8 cellular contexts compared by ENCODE assay signal in the genomic region with DNA sequence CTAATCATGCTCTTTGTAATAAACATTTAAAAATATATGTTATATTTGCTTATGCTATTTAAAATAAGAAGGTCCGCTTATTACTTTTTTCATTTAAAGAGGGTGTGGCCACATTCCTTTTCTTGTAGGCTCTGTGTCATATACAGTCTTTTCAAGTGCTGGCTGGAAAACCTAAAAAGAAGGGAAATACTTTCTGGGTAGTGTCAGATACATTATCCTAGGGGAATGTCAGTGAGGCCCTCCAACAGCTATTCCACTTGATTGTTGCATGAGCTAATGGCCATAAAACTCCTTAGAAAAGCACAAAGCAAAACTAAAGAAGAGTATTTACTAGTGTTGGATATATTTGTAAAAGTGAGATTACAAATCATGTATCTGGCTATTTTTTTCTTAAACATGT. TPM values are rescaled to one million over a fixed set of nuclear protein-coding genes. Genes with fewer than 3 reads are reported as not detected.
DNase-seq lines count a peak whose midpoint lies in the region; ATAC-seq and TF ChIP-seq lines count a peak whose summit lies in the region.

No MANE protein-coding gene starts in this region.

- no peaks in the 10 kb centered on the region for H3K9me3 Mint-ChIP-seq in dendritic cell treated with granulocyte-macrophage colony-stimulating factor and Interleukin-4, amounts not matched to agents 40 ng/mL and 50 ng/mL, for 4 days

- H3K27me3 Mint-ChIP-seq in dendritic cell treated with granulocyte-macrophage colony-stimulating factor and Interleukin-4, amounts not matched to agents 40 ng/mL and 50 ng/mL, for 4 days = no peaks in the 10 kb centered on the region

- peaks cover 30% of the 10 kb centered on the region for H3K36me3 Mint-ChIP-seq in dendritic cell treated with granulocyte-macrophage colony-stimulating factor and Interleukin-4, amounts not matched to agents 40 ng/mL and 50 ng/mL, for 4 days (ENCODE audit: low read depth)

- H3K27ac Mint-ChIP-seq in dendritic cell treated with granulocyte-macrophage colony-stimulating factor and Interleukin-4, amounts not matched to agents 40 ng/mL and 50 ng/mL, for 4 days = peak overlapping the region; percentile 82

- ATAC-seq in HG03457 (IDR thresholded peaks at IDR 0.05; ENCODE audit: unreplicated experiment) (no peak), HG02642 (IDR thresholded peaks at IDR 0.05; ENCODE audit: poor library complexity, unreplicated experiment) (no peak)

- H3K4me3 ChIP-seq in AG09309 (ENCODE audit: control insufficient read depth, low read depth, low read length) (peak overlapping the region; percentile 62), NB4 (ENCODE audit: low read depth, low read length) (peak overlapping the region; percentile 78)

- peaks cover 47% of the 10 kb centered on the region for H3K4me1 Mint-ChIP-seq in dendritic cell treated with granulocyte-macrophage colony-stimulating factor and Interleukin-4, amounts not matched to agents 40 ng/mL and 50 ng/mL, for 4 days (ENCODE audit: low read depth)

- DNase-seq in AG09309 (ENCODE audit: low read depth) = no peak
- DNase-seq in NB4 (ENCODE audit: low read depth) = no peak
- DNase-seq in myocyte (ENCODE audit: low read depth) = peak; percentile 55
- no peak for DNase-seq in SKM-1 treated with dmso at 0.1 percent for 144 hours (lab: John Stamatoyannopoulos, UW; ENCODE audit: unreplicated experiment)
- DNase-seq in activated CD4-positive, CD25-positive, alpha-beta regulatory T cell treated with anti-CD3 and anti-CD28 coated beads, Interleukin-2, amount 50 U/mL, for 72 hours = no peak

- H3K4me3 Mint-ChIP-seq in dendritic cell treated with granulocyte-macrophage colony-stimulating factor and Interleukin-4, amounts not matched to agents 40 ng/mL and 50 ng/mL, for 4 days = peak overlapping the region; percentile 77

- intact Hi-C loops in dendritic cell treated with granulocyte-macrophage colony-stimulating factor and Interleukin-4, amounts not matched to agents 40 ng/mL and 50 ng/mL, for 4 days (cut with micrococcal nuclease) = loop anchor here (5.0 to 10.0 kb wide), 2 partner anchors 848 to 1935 kb away; partner anchors contain the start of genes NMRK1 and OSTF1

- TF ChIP-seq CTCF in AG09309 (IDR thresholded peaks at IDR 0.05; ENCODE audit: control insufficient read depth, insufficient read depth, low read depth, low read length, missing control alignments) (no peak), NB4 (IDR thresholded peaks at IDR 0.05; ENCODE audit: low read depth, low read length) (no peak)

- no peak for TF ChIP-seq POLR2A in NB4 (IDR thresholded peaks at IDR 0.05; ENCODE audit: extremely low read depth, insufficient read length)

RNA-seq across cellular contexts. Expression of gene ANXA1, which starts 0.8 kb away (rescaled TPM):
- 171 and 372 TPM in 2 replicates for total RNA-seq in myocyte
- polyA plus RNA-seq in myocyte (2012) = 245 TPM
